ENCODE assay signal across 7 cellular contexts in the genomic region with DNA sequence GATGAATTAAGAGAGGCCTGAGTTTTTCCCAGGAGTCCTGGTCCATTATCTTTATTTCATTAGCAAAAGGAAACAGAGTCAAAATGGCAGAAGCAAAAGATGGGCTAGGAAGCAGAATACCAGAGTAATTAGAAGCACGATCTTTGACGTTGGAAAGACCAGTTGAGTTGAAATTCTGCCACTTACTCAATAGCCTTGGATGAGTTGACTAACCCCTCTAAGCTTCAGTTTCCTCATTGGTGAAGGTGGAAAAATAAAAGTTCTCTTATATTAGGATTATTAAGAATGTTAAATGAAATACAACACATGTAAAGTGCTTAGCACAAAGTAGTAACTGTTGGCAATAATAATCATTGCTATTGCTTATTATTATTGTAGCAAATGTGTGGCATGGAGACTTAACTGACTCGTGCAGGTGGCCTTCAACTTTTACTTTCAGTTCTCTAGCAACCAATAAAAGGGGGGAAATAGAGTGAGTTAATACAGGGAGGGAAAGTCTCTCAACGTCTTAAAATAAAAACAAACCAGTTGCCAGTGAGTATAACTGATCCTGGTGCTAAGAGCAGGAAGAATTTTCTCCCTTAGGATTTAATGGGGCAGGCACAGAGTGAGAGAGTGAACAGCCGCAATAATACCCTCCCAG. TPM values are rescaled to one million over a fixed set of nuclear protein-coding genes. Genes with fewer than 3 reads are reported as not detected.
DNase-seq lines count a peak whose midpoint lies in the region; ATAC-seq lines count a peak whose summit lies in the region.
"Not testable (repeated sequence)": the region's sequence is repeated elsewhere in the genome, so short reads cannot be mapped to it uniquely, and the experiment has no call there.

No MANE protein-coding gene starts in this region.

- peak overlapping the region; percentile 39 for H3K4me3 Mint-ChIP-seq in activated T-helper 2 cell treated with anti-CD3 and anti-CD28 coated beads, Interferon-gamma antibody, Interleukin-2, Interleukin-4, amounts not matched to agents 10 μg/mL and 5 μg/mL and 100 μg/mL, durations not matched to agents 14 hours and 24 hours and 36 hours (ENCODE audit: low read depth)

- H3K9me3 Mint-ChIP-seq in activated T-helper 2 cell treated with anti-CD3 and anti-CD28 coated beads, Interferon-gamma antibody, Interleukin-2, Interleukin-4, amounts not matched to agents 10 μg/mL and 5 μg/mL and 100 μg/mL, durations not matched to agents 14 hours and 24 hours and 36 hours = not testable (repeated sequence)

- H3K36me3 Mint-ChIP-seq in activated T-helper 2 cell treated with anti-CD3 and anti-CD28 coated beads, Interferon-gamma antibody, Interleukin-2, Interleukin-4, amounts not matched to agents 10 μg/mL and 5 μg/mL and 100 μg/mL, durations not matched to agents 14 hours and 24 hours and 36 hours (ENCODE audit: low read depth) = not testable (repeated sequence)

- peak overlapping the region; percentile 12 for H3K27ac Mint-ChIP-seq in activated T-helper 2 cell treated with anti-CD3 and anti-CD28 coated beads, Interferon-gamma antibody, Interleukin-2, Interleukin-4, amounts not matched to agents 10 μg/mL and 5 μg/mL and 100 μg/mL, durations not matched to agents 14 hours and 24 hours and 36 hours

- peak; percentile 70 for ATAC-seq in GM18519 (IDR thresholded peaks at IDR 0.05; ENCODE audit: low FRiP score, unreplicated experiment)
- peak; percentile 77 for ATAC-seq in GM21381 (IDR thresholded peaks at IDR 0.05; ENCODE audit: unreplicated experiment)
- ATAC-seq in HG02870 (IDR thresholded peaks at IDR 0.05; ENCODE audit: unreplicated experiment) = peak; percentile 93
- peak; percentile 86 for ATAC-seq in HG03520 (IDR thresholded peaks at IDR 0.05; ENCODE audit: unreplicated experiment)
- peak; percentile 65 for ATAC-seq in left lobe of liver

- H3K4me1 Mint-ChIP-seq in activated T-helper 2 cell treated with anti-CD3 and anti-CD28 coated beads, Interferon-gamma antibody, Interleukin-2, Interleukin-4, amounts not matched to agents 10 μg/mL and 5 μg/mL and 100 μg/mL, durations not matched to agents 14 hours and 24 hours and 36 hours (ENCODE audit: low read depth) = peaks cover 12% of the 10 kb centered on the region

- intact Hi-C loops in activated T-helper 2 cell treated with anti-CD3 and anti-CD28 coated beads, Interferon-gamma antibody, Interleukin-2, Interleukin-4, amounts not matched to agents 10 μg/mL and 5 μg/mL and 100 μg/mL, durations not matched to agents 14 hours and 24 hours and 36 hours (cut with micrococcal nuclease) = not testable (repeated sequence)

- H3K27me3 Mint-ChIP-seq in activated T-helper 2 cell treated with anti-CD3 and anti-CD28 coated beads, Interferon-gamma antibody, Interleukin-2, Interleukin-4, amounts not matched to agents 10 μg/mL and 5 μg/mL and 100 μg/mL, durations not matched to agents 14 hours and 24 hours and 36 hours (ENCODE audit: low read depth) = not testable (repeated sequence)

- peak; percentile 51 for DNase-seq in OCI-M1 (lab: John Stamatoyannopoulos, UW)
- DNase-seq in activated T-helper 2 cell treated with anti-CD3 and anti-CD28 coated beads, Interferon-gamma antibody, Interleukin-2, Interleukin-4, amounts not matched to agents 10 μg/mL and 5 μg/mL and 100 μg/mL, durations not matched to agents 14 hours and 24 hours and 36 hours (ENCODE audit: low spot score); left lobe of liver (ENCODE audit: low spot score): not testable (repeated sequence)

RNA-seq across cellular contexts. Expression of a gene that starts 50.8 kb away (rescaled TPM):
- 21.5 and 22.8 TPM in 2 replicates for total RNA-seq in activated T-helper 2 cell treated with anti-CD3 and anti-CD28 coated beads, Interferon-gamma antibody, Interleukin-2, Interleukin-4, amounts not matched to agents 10 μg/mL and 5 μg/mL and 100 μg/mL, durations not matched to agents 14 hours and 24 hours and 36 hours
- 43.1 TPM for total RNA-seq in left lobe of liver
